In genomic region chrX:111039606-111040005, GRCh38 we compare ENCODE assay signal across 19 cellular contexts. TPM values are rescaled to one million over a fixed set of nuclear protein-coding genes. Genes with fewer than 3 reads are reported as not detected.
A peak's percentile ranks its signal among the peaks of the same experiment; 100 is the strongest.
DNase-seq lines count a peak whose midpoint lies in the region; ATAC-seq, FAIRE-seq and TF ChIP-seq lines count a peak whose summit lies in the region.
"Had no signal": no experiment of that assay in that cellular context is flagged by ENCODE, and none has a peak within 500 bp of the region (broad histone marks: within the 10 kb centered on the region; RNA-seq: fewer than 3 reads in every experiment).

No MANE protein-coding gene starts in this region.

- H3K27me3 Mint-ChIP-seq in CD4-positive, alpha-beta memory T cell, result peaks cover 0 to 2% of the 10 kb centered on the region in 2 donors

- CTCF ChIA-PET in CD4-positive, alpha-beta memory T cell (lab: Charles Lee; ENCODE audit: partially characterized antibody), result interaction anchor here (1.0 kb wide), 1 partner anchor 11 kb away, joined by 3 read pairs; no protein-coding TSS in a partner anchor

- no peak overlapping the region for H3K4me3 Mint-ChIP-seq in CD4-positive, alpha-beta memory T cell

- FAIRE-seq in RCC 7860 (lab: Jason Lieb, UNC) (no peak), bronchial epithelial cell (lab: Jason Lieb, UNC) (no peak)
- FAIRE-seq: A204.1, GM19239, H54 had no signal

- no peak overlapping the region for H3K4me3 ChIP-seq in CD4-positive, alpha-beta memory T cell (ENCODE audit: low read length in 2 of 2)
- no peak overlapping the region for H3K4me3 ChIP-seq in bronchial epithelial cell (ENCODE audit: low read depth, low read length)

- no peaks in the 10 kb centered on the region for H3K36me3 ChIP-seq in CD4-positive, alpha-beta memory T cell (ENCODE audit: insufficient read depth, low read length)
- no peaks in the 10 kb centered on the region for H3K36me3 ChIP-seq in bronchial epithelial cell (ENCODE audit: control insufficient read depth, insufficient read depth, low read length)

- POLR2A ChIA-PET in CD4-positive, alpha-beta memory T cell (lab: Charles Lee; ENCODE audit: partially characterized antibody), result interaction anchor here (1.2 kb wide), 1 partner anchor 56 kb away, joined by 3 read pairs; the partner anchor contains the start of gene PAK3

- H3K9me3 ChIP-seq in CD4-positive, alpha-beta memory T cell (ENCODE audit: control insufficient read depth in 1 of 2, low read length in 2 of 2), result no peaks in the 10 kb centered on the region

- H3K27ac Mint-ChIP-seq in CD4-positive, alpha-beta memory T cell, result peak overlapping the region in 5 of 7 donors; percentile 54 to 89 (median 84)

- H3K27me3 ChIP-seq in CD4-positive, alpha-beta memory T cell (ENCODE audit: insufficient read depth, low read length), result no peaks in the 10 kb centered on the region
- no peaks in the 10 kb centered on the region for H3K27me3 ChIP-seq in bronchial epithelial cell (ENCODE audit: control insufficient read depth, insufficient read depth, low read length)

- no peaks in the 10 kb centered on the region for H3K9me3 Mint-ChIP-seq in CD4-positive, alpha-beta memory T cell

- no peak overlapping the region for H3K27ac ChIP-seq in CD4-positive, alpha-beta memory T cell (ENCODE audit: low read depth, low read length)
- H3K27ac ChIP-seq: C4-2B had no signal

- no peak for ATAC-seq in HG03439 (IDR thresholded peaks at IDR 0.05; ENCODE audit: unreplicated experiment)
- ATAC-seq: Panc1 had no signal

- H3K4me1 Mint-ChIP-seq in CD4-positive, alpha-beta memory T cell, result peaks cover 3 to 9% (median 5%) of the 10 kb centered on the region in 4 donors

- DNase-seq in CD4-positive, alpha-beta memory T cell, result no peak
- peak; percentile 4 for DNase-seq in RCC 7860 (ENCODE audit: low spot score)
- peak; percentile 54 for DNase-seq in bronchial epithelial cell (ENCODE audit: low read depth)
- DNase-seq in kidney tubule cell (ENCODE audit: low spot score), result peak; percentile 63
- no peak for DNase-seq in DMS153 (lab: John Stamatoyannopoulos, UW)
- no peak for DNase-seq in NCI-H2107 (lab: John Stamatoyannopoulos, UW)
- no peak for DNase-seq in NCI-H128 (lab: John Stamatoyannopoulos, UW; ENCODE audit: unreplicated experiment)
- DNase-seq: NCI-H1417 treated with DMSO at 0.1 percent for 48 hours, NCI-H2029, NCI-H2171 treated with DMSO at 0.1 percent for 48 hours, SHP77 had no signal

- peaks cover 12% of the 10 kb centered on the region for H3K4me1 ChIP-seq in CD4-positive, alpha-beta memory T cell (ENCODE audit: insufficient read depth, low read length)

- intact Hi-C loops in CD4-positive, alpha-beta memory T cell (cut with micrococcal nuclease), result no loop called here

- no peak for TF ChIP-seq CTCF in bronchial epithelial cell (IDR thresholded peaks at IDR 0.05; ENCODE audit: insufficient read depth, low read length, severe bottlenecking)

- no peaks in the 10 kb centered on the region for H3K36me3 Mint-ChIP-seq in CD4-positive, alpha-beta memory T cell

RNA-seq across cellular contexts. Expression of gene PAK3, which starts 56.4 kb away (rescaled TPM):
- total RNA-seq in CD4-positive, alpha-beta memory T cell, result 1 to 10 TPM; 1.5 TPM
- polyA plus RNA-seq in CD4-positive, alpha-beta memory T cell, result 1 to 10 TPM in 1 of 2 donors, under 1 TPM in 1; 1.00 to 1.5 TPM
- total RNA-seq in bronchial epithelial cell, result under 0.01 TPM in 1 of 2 replicates, not detected in the other
- total RNA-seq: HT1080, LHCN-M2 had no signal

Comparison
In these comparisons a context has a peak if more than half of its experiments do, and no peak if none do; other contexts are left out.
1. DNase-seq: peak in RCC 7860 (single experiment), bronchial epithelial cell (single experiment) and kidney tubule cell (single experiment); none in CD4-positive, alpha-beta memory T cell (0 of 5), DMS153 (single experiment), NCI-H2107 (single experiment) and NCI-H128 (single experiment).